9 cellular contexts compared by ENCODE assay signal in genomic region chrX:54494970-54495813, GRCh38. TPM values are rescaled to one million over a fixed set of nuclear protein-coding genes. Genes with fewer than 3 reads are reported as not detected.
DNase-seq lines count a peak whose midpoint lies in the region; ATAC-seq and FAIRE-seq lines count a peak whose summit lies in the region.
"Had no signal": no experiment of that assay in that cellular context is flagged by ENCODE, and none has a peak within 500 bp of the region (broad histone marks: within the 10 kb centered on the region; RNA-seq: fewer than 3 reads in every experiment).

No MANE protein-coding gene starts in this region.

- peak overlapping the region; percentile 48 for H3K27ac ChIP-seq in angular gyrus (ENCODE audit: low read depth, low read length)
- no peak overlapping the region for H3K27ac ChIP-seq in iPS-18a (ENCODE audit: low read length)
- no peak overlapping the region for H3K27ac ChIP-seq in small intestine (ENCODE audit: low read depth in 1 of 2, low read length in 1 of 2)

- peak; percentile 4 for DNase-seq in stimulated activated CD4-positive, alpha-beta T cell treated with anti-CD3 and anti-CD28 coated beads, Interleukin-15, amount 100 ng/mL, for 24 hours
- DNase-seq in stimulated activated CD4-positive, alpha-beta T cell treated with anti-CD3 and anti-CD28 coated beads, Interleukin-4, amount 100 ng/mL, for 1 hour, result no peak
- peak; percentile 10 for DNase-seq in small intestine
- DNase-seq in HPDE6-E6E7 (ENCODE audit: extremely low spot score), result no peak
- DNase-seq in SIG-M5 treated with dmso at 0.1 percent for 504 hours (lab: John Stamatoyannopoulos, UW; ENCODE audit: unreplicated experiment), result no peak

- no peaks in the 10 kb centered on the region for H3K36me3 ChIP-seq in iPS-18a (ENCODE audit: control insufficient read depth, low read depth, low read length)
- H3K36me3 ChIP-seq in small intestine (ENCODE audit: control insufficient read depth in 2 of 2, insufficient read depth in 2 of 2, low read length in 2 of 2), result no peaks in the 10 kb centered on the region

- no peak for FAIRE-seq in small intestine (lab: Jason Lieb, UNC)
- FAIRE-seq: endometrium had no signal

- H3K9me3 ChIP-seq in iPS-18a (ENCODE audit: control insufficient read depth, low read depth, low read length), result peaks cover 14% of the 10 kb centered on the region
- H3K9me3 ChIP-seq in small intestine (ENCODE audit: control insufficient read depth, low read depth), result no peaks in the 10 kb centered on the region

- H3K27me3 ChIP-seq in iPS-18a (ENCODE audit: control insufficient read depth, insufficient read depth, low read length) (no peaks in the 10 kb centered on the region), small intestine (ENCODE audit: control insufficient read depth in 2 of 2, insufficient read depth in 2 of 2, low read length in 2 of 2) (no peaks in the 10 kb centered on the region)

- peaks cover 8% of the 10 kb centered on the region for H3K4me1 ChIP-seq in iPS-18a (ENCODE audit: control insufficient read depth, low read depth, low read length)
- no peaks in the 10 kb centered on the region for H3K4me1 ChIP-seq in small intestine (ENCODE audit: control insufficient read depth in 2 of 2, insufficient read depth in 1 of 2, low read depth in 1 of 2, low read length in 1 of 2)

- ATAC-seq in HG03571 (IDR thresholded peaks at IDR 0.05; ENCODE audit: unreplicated experiment), result no peak

- 2 to 46% (median 24%) methylated on average over 15 to 87 of the region's 87 CpGs for WGBS in small intestine, 3 donors

- H3K9ac ChIP-seq in iPS-18a (ENCODE audit: low read length), result peak overlapping the region; percentile 52

- H3K4me3 ChIP-seq in iPS-18a (ENCODE audit: low read length) (peak overlapping the region; percentile 68), small intestine (ENCODE audit: low read depth in 1 of 2, low read length in 2 of 2) (peak overlapping the region; percentile 31 to 62)

RNA-seq across cellular contexts. Expression of gene FGD1, which starts 0.8 kb away (rescaled TPM):
- polyA plus RNA-seq in small intestine, result 1 to 10 TPM in 1 of 3 donors, under 1 TPM in 2; 0.81 to 2.8 (median 0.89) TPM

RNA-seq across cellular contexts. Expression of gene GNL3L, which starts 34.8 kb away (rescaled TPM):
- 10 to 100 TPM in 1 of 3 donors, 1 to 10 TPM in 2; 4.3 to 11.9 (median 6.3) TPM for polyA plus RNA-seq in small intestine

RNA-seq across cellular contexts. Expression of gene TSR2, which starts 55.0 kb away (rescaled TPM):
- polyA plus RNA-seq in small intestine, result 10 to 100 TPM; 28.4 to 43.8 (median 36.0) TPM

Comparison
In these comparisons a context has a peak if more than half of its experiments do, and no peak if none do; other contexts are left out.
1. DNase-seq: peak in stimulated activated CD4-positive, alpha-beta T cell treated with anti-CD3 and anti-CD28 coated beads, Interleukin-15, amount 100 ng/mL, for 24 hours (single experiment) and small intestine (single experiment); none in stimulated activated CD4-positive, alpha-beta T cell treated with anti-CD3 and anti-CD28 coated beads, Interleukin-4, amount 100 ng/mL, for 1 hour (single experiment), HPDE6-E6E7 (single experiment) and SIG-M5 treated with dmso at 0.1 percent for 504 hours (single experiment).